ENCODE assay signal across 32 cellular contexts in the genomic region with DNA sequence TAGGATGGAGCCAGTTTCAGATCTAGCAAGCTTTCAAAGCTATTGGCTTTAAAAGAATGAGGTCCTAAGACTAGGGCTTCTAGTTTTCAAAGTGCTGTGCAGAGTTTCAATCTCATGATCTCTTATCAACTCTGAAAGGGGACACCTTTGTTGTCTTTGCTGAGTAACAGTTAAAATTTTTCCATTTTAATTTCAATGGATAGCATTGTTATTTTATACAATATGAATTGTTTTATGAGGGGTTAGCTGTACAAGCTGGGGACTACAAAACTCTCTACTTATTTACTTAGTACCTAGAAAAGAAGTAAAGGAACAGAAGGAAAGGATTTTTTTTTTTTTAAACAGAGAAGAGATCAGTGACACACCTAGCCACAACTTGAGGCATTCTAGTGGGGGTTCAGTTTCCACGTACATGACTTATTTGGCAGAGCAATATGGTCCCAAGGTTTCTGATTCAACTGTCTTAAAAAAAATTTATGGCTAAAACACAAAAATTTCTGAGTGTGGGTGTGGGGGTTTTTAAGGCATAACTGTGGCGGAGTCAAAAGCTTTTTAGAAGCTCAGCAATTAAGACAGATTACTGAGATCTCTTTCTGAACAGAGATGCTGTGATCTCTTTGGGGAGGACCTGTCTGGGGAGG. TPM values are rescaled to one million over a fixed set of nuclear protein-coding genes. Genes with fewer than 3 reads are reported as not detected.
DNase-seq lines count a peak whose midpoint lies in the region; ATAC-seq and TF ChIP-seq lines count a peak whose summit lies in the region.
"Had no signal": no experiment of that assay in that cellular context is flagged by ENCODE, and none has a peak within 500 bp of the region (broad histone marks: within the 10 kb centered on the region; RNA-seq: fewer than 3 reads in every experiment).

No MANE protein-coding gene starts in this region.

- peaks cover 37% of the 10 kb centered on the region for H3K4me1 Mint-ChIP-seq in GM23338
- peaks cover 68% of the 10 kb centered on the region for H3K4me1 Mint-ChIP-seq in chondrocyte (ENCODE audit: low read depth)
- H3K4me1 Mint-ChIP-seq in activated CD4-positive, alpha-beta memory T cell treated with anti-CD3 and anti-CD28 coated beads for 36 hours (ENCODE audit: low read depth) = no peaks in the 10 kb centered on the region
- H3K4me1 Mint-ChIP-seq: activated B cell treated with CpG ODN at 0.5 μM for 24 hours; activated CD4-positive, alpha-beta T cell treated with anti-CD3 and anti-CD28 coated beads, Interleukin-2, amount 10 ng/mL, durations not matched to agents 7 days and 5 days had no signal

- H3K36me3 ChIP-seq in ACC112 (ENCODE audit: insufficient read depth, low read length) (no peaks in the 10 kb centered on the region), GM23338 (ENCODE audit: insufficient read depth) (no peaks in the 10 kb centered on the region), osteoblast (ENCODE audit: insufficient read depth, low read length) (no peaks in the 10 kb centered on the region)
- H3K36me3 ChIP-seq: SJSA1, stomach, tibial nerve had no signal

- H3K79me2 ChIP-seq in ACC112 (ENCODE audit: control insufficient read depth, insufficient read depth, low read length, unreplicated experiment) = no peaks in the 10 kb centered on the region
- no peaks in the 10 kb centered on the region for H3K79me2 ChIP-seq in GM23338 (replicated peaks; ENCODE audit: insufficient read depth)
- no peaks in the 10 kb centered on the region for H3K79me2 ChIP-seq in osteoblast (ENCODE audit: insufficient read depth, low read length)
- H3K79me2 ChIP-seq: parathyroid adenoma had no signal

- H2AFZ ChIP-seq in ACC112 (ENCODE audit: low read length, unreplicated experiment) = peak overlapping the region; percentile 54
- H2AFZ ChIP-seq in GM23338 = peak overlapping the region; percentile 81; the same call in 1 of the 2 replicates
- H2AFZ ChIP-seq in osteoblast (ENCODE audit: low read length) = peak overlapping the region; percentile 1
- H2AFZ ChIP-seq: parathyroid adenoma had no signal

- H3K4me3 ChIP-seq in ACC112 (ENCODE audit: low read depth, low read length) (no peak overlapping the region), GM23338 (no peak overlapping the region), osteoblast (ENCODE audit: insufficient read depth, low read length) (no peak overlapping the region)
- H3K4me3 ChIP-seq: SJSA1, stomach, tibial nerve had no signal

- intact Hi-C loops in activated CD4-positive, alpha-beta memory T cell treated with anti-CD3 and anti-CD28 coated beads for 36 hours (cut with micrococcal nuclease) = no loop called here

- H3K27ac Mint-ChIP-seq in GM23338 (no peak overlapping the region; the same call in 1 of the 2 replicates), chondrocyte (ENCODE audit: unreplicated experiment) (peak overlapping the region; percentile 88)
- no peak overlapping the region for H3K27ac Mint-ChIP-seq in activated CD4-positive, alpha-beta memory T cell treated with anti-CD3 and anti-CD28 coated beads for 36 hours
- H3K27ac Mint-ChIP-seq: activated B cell treated with CpG ODN at 0.5 μM for 24 hours; activated CD4-positive, alpha-beta T cell treated with anti-CD3 and anti-CD28 coated beads, Interleukin-2, amount 10 ng/mL, durations not matched to agents 7 days and 5 days; activated naive CD8-positive, alpha-beta T cell had no signal

- CTCF ChIA-PET in activated CD4-positive, alpha-beta memory T cell treated with anti-CD3 and anti-CD28 coated beads for 36 hours (lab: Charles Lee) = no interaction called here

- no peaks in the 10 kb centered on the region for H3K9me3 Mint-ChIP-seq in GM23338
- H3K9me3 Mint-ChIP-seq in chondrocyte (ENCODE audit: low read depth) = no peaks in the 10 kb centered on the region
- H3K9me3 Mint-ChIP-seq in activated CD4-positive, alpha-beta memory T cell treated with anti-CD3 and anti-CD28 coated beads for 36 hours = no peaks in the 10 kb centered on the region
- H3K9me3 Mint-ChIP-seq: activated B cell treated with CpG ODN at 0.5 μM for 24 hours; activated CD4-positive, alpha-beta T cell treated with anti-CD3 and anti-CD28 coated beads, Interleukin-2, amount 10 ng/mL, durations not matched to agents 7 days and 5 days; neural crest cell had no signal

- H3K4me1 ChIP-seq in ACC112 (ENCODE audit: control insufficient read depth, insufficient read depth, low read length, unreplicated experiment) = peaks cover 40% of the 10 kb centered on the region
- peaks cover 37% of the 10 kb centered on the region for H3K4me1 ChIP-seq in GM23338 (ENCODE audit: insufficient read depth)
- peaks cover 44% of the 10 kb centered on the region for H3K4me1 ChIP-seq in osteoblast (ENCODE audit: insufficient read depth, low read length)

- DNase-seq in GM23338 (ENCODE audit: low spot score) (no peak), chondrocyte (ENCODE audit: low spot score) (no peak), osteoblast (ENCODE audit: insufficient read length, low spot score, missing footprints) (no peak), cerebellum (ENCODE audit: low spot score) (no peak), NCI-H2196 treated with DMSO at 0.1 percent for 48 hours (lab: John Stamatoyannopoulos, UW; ENCODE audit: unreplicated experiment) (no peak)
- no peak for DNase-seq in activated CD4-positive, alpha-beta memory T cell treated with anti-CD3 and anti-CD28 coated beads for 36 hours
- DNase-seq: activated B cell treated with CpG ODN at 0.5 μM for 24 hours; activated CD4-positive, alpha-beta T cell treated with anti-CD3 and anti-CD28 coated beads, Interleukin-2, amount 10 ng/mL, durations not matched to agents 7 days and 5 days; activated effector memory CD4-positive, alpha-beta T cell treated with Interleukin-2 at 50 U/mL for 16 hours; activated T-cell treated with anti-CD3 and anti-CD28 coated beads, Interleukin-2, amount 50 U/mL, for 1 hour; anterior cingulate cortex; C1 segment of cervical spinal cord; DMS53; foreskin keratinocyte; H7; Kasumi-1; MV-4-11; NCI-H1436; NCI-H2081 treated with DMSO at 0.1 percent for 48 hours; NCI-H446 treated with DMSO at 0.1 percent for 48 hours; NCI-H774; retina; stimulated activated CD4-positive, alpha-beta T cell treated with anti-CD3 and anti-CD28 coated beads, Interleukin-2, amount 100 ng/mL, for 48 hours; stomach; T-helper 1 cell had no signal

- H3K27ac ChIP-seq in ACC112 (ENCODE audit: low read depth, low read length) (no peak overlapping the region), GM23338 (ENCODE audit: low read depth) (no peak overlapping the region), osteoblast (ENCODE audit: low read depth, low read length) (peak overlapping the region; percentile 58)
- H3K27ac ChIP-seq: foreskin keratinocyte, parathyroid adenoma, SJSA1 had no signal

- no peaks in the 10 kb centered on the region for H3F3A ChIP-seq in GM23338 (replicated peaks; ENCODE audit: low read depth)

- H3K36me3 Mint-ChIP-seq in GM23338 (ENCODE audit: low read depth) = no peaks in the 10 kb centered on the region
- H3K36me3 Mint-ChIP-seq in chondrocyte (ENCODE audit: low read depth) = no peaks in the 10 kb centered on the region
- H3K36me3 Mint-ChIP-seq in activated CD4-positive, alpha-beta memory T cell treated with anti-CD3 and anti-CD28 coated beads for 36 hours = no peaks in the 10 kb centered on the region
- H3K36me3 Mint-ChIP-seq: activated naive CD8-positive, alpha-beta T cell had no signal

- H4K20me1 ChIP-seq in GM23338 (replicated peaks; ENCODE audit: insufficient read depth) (no peaks in the 10 kb centered on the region), osteoblast (ENCODE audit: insufficient read depth, low read length) (no peaks in the 10 kb centered on the region)

- POLR2A ChIA-PET in activated CD4-positive, alpha-beta memory T cell treated with anti-CD3 and anti-CD28 coated beads for 36 hours (lab: Charles Lee) = no interaction called here

- H3K27me3 Mint-ChIP-seq in GM23338 (ENCODE audit: insufficient read depth, low read depth, poor library complexity) = peaks cover 3% of the 10 kb centered on the region
- H3K27me3 Mint-ChIP-seq in chondrocyte (ENCODE audit: low read depth) = no peaks in the 10 kb centered on the region
- H3K27me3 Mint-ChIP-seq in activated CD4-positive, alpha-beta memory T cell treated with anti-CD3 and anti-CD28 coated beads for 36 hours = peaks cover 15% of the 10 kb centered on the region
- H3K27me3 Mint-ChIP-seq: activated B cell treated with CpG ODN at 0.5 μM for 24 hours had no signal

- no peak overlapping the region; the same call in 1 of the 2 replicates for H3K4me2 ChIP-seq in GM23338
- peak overlapping the region; percentile 54 for H3K4me2 ChIP-seq in osteoblast (ENCODE audit: insufficient read depth, low read length)

- no peaks in the 10 kb centered on the region for H3K27me3 ChIP-seq in ACC112 (ENCODE audit: insufficient read depth, low read length)
- H3K27me3 ChIP-seq in GM23338 (ENCODE audit: insufficient read depth) = no peaks in the 10 kb centered on the region
- H3K27me3 ChIP-seq in osteoblast (ENCODE audit: insufficient read depth, low read length) = no peaks in the 10 kb centered on the region
- H3K27me3 ChIP-seq: foreskin keratinocyte, SJSA1, stomach, tibial nerve had no signal

- TF ChIP-seq CTCF in GM23338 (conservative IDR thresholded peaks at IDR 0.05; ENCODE audit: low read depth in 2 of 2) = no peak
- TF ChIP-seq CTCF in chondrocyte (IDR thresholded peaks at IDR 0.05) = no peak
- no peak for TF ChIP-seq CTCF in osteoblast (IDR thresholded peaks at IDR 0.05; ENCODE audit: extremely low read depth, low read depth, low read length)

- no peaks in the 10 kb centered on the region for H3K9me2 ChIP-seq in GM23338 (ENCODE audit: insufficient read depth)

- H3K4me3 Mint-ChIP-seq in GM23338 (no peak overlapping the region), chondrocyte (ENCODE audit: unreplicated experiment) (peak overlapping the region; percentile 1)
- no peak overlapping the region for H3K4me3 Mint-ChIP-seq in activated CD4-positive, alpha-beta memory T cell treated with anti-CD3 and anti-CD28 coated beads for 36 hours
- H3K4me3 Mint-ChIP-seq: activated B cell treated with CpG ODN at 0.5 μM for 24 hours; activated CD4-positive, alpha-beta T cell treated with anti-CD3 and anti-CD28 coated beads, Interleukin-2, amount 10 ng/mL, durations not matched to agents 7 days and 5 days; activated naive CD8-positive, alpha-beta T cell; neural crest cell had no signal

- no peaks in the 10 kb centered on the region for H3K9me3 ChIP-seq in osteoblast (ENCODE audit: low read depth, low read length)
- H3K9me3 ChIP-seq: SJSA1, stomach, tibial nerve had no signal

- ATAC-seq in GM23338 = no peak
- ATAC-seq: esophagus mucosa, foreskin keratinocyte had no signal

RNA-seq across cellular contexts. Expression of gene JAG1, which starts 46.1 kb away (rescaled TPM):
- total RNA-seq in GM23338 (2014; rRNA removed; shearing (Covaris generic)) = 42.0 and 46.5 TPM in 2 replicates
- polyA plus RNA-seq in GM23338 (2016; fragmentation: Nextera tagmentation; extraction: Ambion mirVana) = 7.1 and 9.7 TPM in 2 replicates
- total RNA-seq in chondrocyte (161 to 510 TPM (median 505 TPM) in 3 replicates), osteoblast (49.2 and 60.1 TPM in 2 replicates), cerebellum (50.8 TPM)
- total RNA-seq in activated CD4-positive, alpha-beta memory T cell treated with anti-CD3 and anti-CD28 coated beads for 36 hours = under 1 TPM; 0.15 to 0.40 TPM
- total RNA-seq: activated B cell treated with CpG ODN at 0.5 μM for 24 hours had no signal

Comparison
In these comparisons a context has a peak if more than half of its experiments do, and no peak if none do; other contexts are left out.
1. H2AFZ ChIP-seq: peak in every context shown above with its lines; median percentile 81 in GM23338; 54 in ACC112; 1 in osteoblast.
2. RNA of gene JAG1, which starts 46.1 kb away (total RNA-seq): 161 to 510 TPM in chondrocyte, 49.2 to 60.1 TPM in osteoblast, 50.8 TPM in cerebellum (single experiment) and 42.0 to 46.5 TPM in GM23338; 0.15 to 0.40 TPM in activated CD4-positive, alpha-beta memory T cell treated with anti-CD3 and anti-CD28 coated beads for 36 hours; every median in the first group is over 10 times any median in the second.